Comparison of ENCODE assay signal across 9 cellular contexts in the genomic region with DNA sequence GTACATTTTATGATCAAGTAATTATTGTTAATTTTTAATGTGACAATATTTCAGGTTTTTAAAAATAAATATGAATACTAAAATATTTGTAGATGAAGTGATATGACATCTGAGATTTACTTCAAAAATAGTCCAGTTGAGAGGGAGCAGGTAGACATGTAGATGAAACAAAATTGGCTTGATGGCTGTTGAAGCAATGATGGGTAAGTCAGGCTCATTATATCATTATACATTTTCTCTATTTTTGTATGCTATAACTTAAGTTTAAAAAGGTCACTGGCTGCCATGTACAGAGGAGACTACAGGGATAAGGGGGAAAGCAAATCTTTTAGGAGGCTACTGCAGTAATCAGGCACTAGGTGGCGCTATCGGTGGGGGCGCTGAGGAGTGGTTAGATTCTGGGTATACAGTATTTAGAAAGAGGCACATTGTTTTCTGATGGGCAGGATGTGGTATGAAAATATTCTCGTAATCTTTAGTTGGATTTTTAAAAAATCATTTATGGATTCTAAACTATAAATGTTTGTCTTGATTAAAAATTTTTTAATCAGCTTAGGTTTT.
DNase-seq lines count a peak whose midpoint lies in the region; ATAC-seq, FAIRE-seq and TF ChIP-seq lines count a peak whose summit lies in the region.
"Had no signal": no experiment of that assay in that cellular context is flagged by ENCODE, and none has a peak within 500 bp of the region (broad histone marks: within the 10 kb centered on the region; RNA-seq: fewer than 3 reads in every experiment).

No MANE protein-coding gene starts in this region.

- POLR2A ChIA-PET in RWPE1 (lab: Yijun Ruan, JAX; ENCODE audit: low non-redundant PET), result no interaction called here

- DNase-seq in KBM-7 (peak; percentile 86), RWPE1 (ENCODE audit: low spot score) (peak; percentile 63), cardiac muscle cell (ENCODE audit: low read depth in 1 of 2, low spot score in 1 of 2) (peak; percentile 63 to 75), small intestine (peak; percentile 34)
- peak in 3 of 4 experiments; percentile 2 to 10 (median 3) for DNase-seq in activated naive CD4-positive, alpha-beta T cell (lab: John Stamatoyannopoulos, UW)

- in situ Hi-C loops in KBM-7 (cut with MboI; ENCODE audit: low pct_unique_long_range_greater_than_20kb, low sequenced_read_pairs), result loop anchor here (25.0 kb wide), 3 partner anchors 110 to 735 kb away; a partner anchor contains a TSS

- WGBS in small intestine, 3 donors, result 22 to 28% (median 26%) methylated on average over 4 of the region's 4 CpGs

- H3K36me3 ChIP-seq in cardiac muscle cell (no peaks in the 10 kb centered on the region), small intestine (ENCODE audit: control insufficient read depth in 2 of 2, insufficient read depth in 2 of 2, low read length in 2 of 2) (no peaks in the 10 kb centered on the region)

- H3K9me3 ChIP-seq in cardiac muscle cell (ENCODE audit: low read depth), result no peaks in the 10 kb centered on the region
- H3K9me3 ChIP-seq in small intestine (ENCODE audit: control insufficient read depth, low read depth), result no peaks in the 10 kb centered on the region

- H3K27me3 ChIP-seq in cardiac muscle cell (peaks cover 2% of the 10 kb centered on the region), small intestine (ENCODE audit: control insufficient read depth in 2 of 2, insufficient read depth in 2 of 2, low read length in 2 of 2) (no peaks in the 10 kb centered on the region)

- H3K4me1 ChIP-seq in cardiac muscle cell (ENCODE audit: low read depth) (no peaks in the 10 kb centered on the region), small intestine (ENCODE audit: control insufficient read depth in 2 of 2, insufficient read depth in 1 of 2, low read depth in 1 of 2, low read length in 1 of 2) (no peaks in the 10 kb centered on the region)

- TF ChIP-seq CTCF in RWPE1 (conservative IDR thresholded peaks at IDR 0.05; ENCODE audit: low read depth) (peak; percentile 97), cardiac muscle cell (IDR thresholded peaks at IDR 0.05; ENCODE audit: low read depth, low read length) (peak; percentile 94)

- no peak overlapping the region for H3K4me3 ChIP-seq in cardiac muscle cell
- no peak overlapping the region for H3K4me3 ChIP-seq in small intestine (ENCODE audit: low read depth in 1 of 2, low read length in 2 of 2)

- ATAC-seq in GM21529 (IDR thresholded peaks at IDR 0.05; ENCODE audit: unreplicated experiment) (peak; percentile 91), HG03097 (IDR thresholded peaks at IDR 0.05; ENCODE audit: low FRiP score, unreplicated experiment) (no peak)

- FAIRE-seq in G401.6 (lab: Jason Lieb, UNC) (peak; percentile 67), small intestine (lab: Jason Lieb, UNC) (no peak)
- FAIRE-seq: endometrium had no signal

- H3K27ac ChIP-seq in RWPE1 (no peak overlapping the region), cardiac muscle cell (no peak overlapping the region), small intestine (ENCODE audit: low read depth in 1 of 2, low read length in 1 of 2) (no peak overlapping the region)

- CTCF ChIA-PET in RWPE1 (lab: Yijun Ruan, JAX), result interaction anchor here (0.6 to 4.1 kb wide), 9 partner anchors 9 to 1864 kb away, joined by 3 to 15 read pairs (median 4); no protein-coding TSS in a partner anchor

Comparison
In these comparisons a context has a peak if more than half of its experiments do, and no peak if none do; other contexts are left out.
1. DNase-seq: peak in every context shown above with its lines; median percentile 86 in KBM-7; 69 in cardiac muscle cell; 63 in RWPE1; 34 in small intestine; 3 in activated naive CD4-positive, alpha-beta T cell.